Comparison of ENCODE assay signal across 10 cellular contexts in the genomic region with DNA sequence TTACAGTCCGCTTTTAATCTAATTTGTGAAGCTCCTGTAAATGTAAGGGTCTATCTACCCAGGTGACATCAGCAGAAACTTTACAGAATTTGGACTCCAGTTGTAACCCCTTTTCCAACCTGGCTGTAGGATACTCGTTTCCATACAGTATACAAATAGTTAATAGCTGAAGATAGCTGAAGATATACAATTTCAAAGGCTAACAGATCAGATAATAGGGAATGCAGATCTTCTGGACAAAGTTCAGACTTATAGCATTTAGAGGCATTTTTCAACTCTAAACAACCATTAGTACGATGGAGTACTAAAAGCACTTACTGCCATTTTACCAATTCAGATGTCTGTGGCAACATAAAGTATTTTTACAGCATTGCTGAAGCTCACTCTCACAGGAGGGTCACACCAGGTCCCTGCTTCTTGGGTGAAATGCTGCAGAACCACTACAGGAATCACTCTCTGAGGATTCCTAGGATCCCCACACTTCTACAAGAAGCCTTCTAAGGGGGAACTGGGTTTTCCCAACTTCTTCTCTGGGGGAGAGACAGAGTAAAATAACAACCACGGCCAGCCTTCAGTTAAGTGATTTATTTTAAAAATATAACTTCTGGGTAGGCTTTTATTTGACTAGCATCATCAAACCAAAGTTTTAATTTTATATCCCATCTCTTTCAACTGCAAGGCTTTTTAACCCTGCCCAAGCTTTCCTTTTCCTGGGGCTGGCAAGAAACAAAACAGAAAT. TPM values are rescaled to one million over a fixed set of nuclear protein-coding genes. Genes with fewer than 3 reads are reported as not detected.
A peak's percentile ranks its signal among the peaks of the same experiment; 100 is the strongest.
DNase-seq lines count a peak whose midpoint lies in the region; ATAC-seq and TF ChIP-seq lines count a peak whose summit lies in the region.
"Had no signal": no experiment of that assay in that cellular context is flagged by ENCODE, and none has a peak within 500 bp of the region (broad histone marks: within the 10 kb centered on the region; RNA-seq: fewer than 3 reads in every experiment).

No MANE protein-coding gene starts in this region.

- H3K36me3 Mint-ChIP-seq in CD4-positive, alpha-beta T cell (ENCODE audit: low read depth) = peaks cover 75% of the 10 kb centered on the region

- H3K27me3 Mint-ChIP-seq in CD4-positive, alpha-beta T cell = no peaks in the 10 kb centered on the region

- no peaks in the 10 kb centered on the region for H3K9me3 Mint-ChIP-seq in CD4-positive, alpha-beta T cell

- H3K4me3 ChIP-seq in epithelial cell of proximal tubule (ENCODE audit: low read depth, low read length) = peak overlapping the region; percentile 28

- peaks cover 86% of the 10 kb centered on the region for H3K4me1 Mint-ChIP-seq in CD4-positive, alpha-beta T cell (ENCODE audit: low read depth)

- intact Hi-C loops in CD4-positive, alpha-beta T cell (cut with DNase I, micrococcal nuclease) = loop anchor here (5.0 kb wide), 3 partner anchors 33 to 367 kb away; a partner anchor contains a TSS

- POLR2A ChIA-PET in CD4-positive, alpha-beta T cell (lab: Charles Lee) = interaction anchor here (0.6 to 3.6 kb wide), 5 partner anchors 8 to 29 kb away, joined by 3 to 26 read pairs (median 5); a partner anchor contains a TSS

- CTCF ChIA-PET in CD4-positive, alpha-beta T cell (lab: Charles Lee) = interaction anchor here (0.9 to 2.1 kb wide), 6 partner anchors 10 to 93 kb away, joined by 3 to 8 read pairs (median 6); a partner anchor contains a TSS

- H3K9me3 ChIP-seq in CD4-positive, alpha-beta T cell (ENCODE audit: control insufficient read depth, low read length) = no peaks in the 10 kb centered on the region

- DNase-seq in CD4-positive, alpha-beta T cell = no peak
- peak; percentile 25 for DNase-seq in M059J (ENCODE audit: low read depth)
- DNase-seq in epithelial cell of proximal tubule (ENCODE audit: low read depth) = no peak
- peak; percentile 35 for DNase-seq in pons (ENCODE audit: low spot score)
- DNase-seq in HuH-7 (ENCODE audit: low spot score) = no peak
- DNase-seq in NCI-H748 (lab: John Stamatoyannopoulos, UW; ENCODE audit: unreplicated experiment) = no peak
- no peak for DNase-seq in effector CD8-positive, alpha-beta T cell (lab: John Stamatoyannopoulos, UW)
- DNase-seq in hypothalamus (lab: John Stamatoyannopoulos, UW) = no peak
- DNase-seq: islet precursor cell; stimulated activated CD4-positive, alpha-beta T cell treated with anti-CD3 and anti-CD28 coated beads, Interleukin-4, amount 100 ng/mL, for 4 hours had no signal

- no peak for TF ChIP-seq CTCF in CD4-positive, alpha-beta T cell (IDR thresholded peaks at IDR 0.05)
- TF ChIP-seq CTCF in epithelial cell of proximal tubule (conservative IDR thresholded peaks at IDR 0.05; ENCODE audit: low read depth, low read length) = no peak

- H3K27ac Mint-ChIP-seq in CD4-positive, alpha-beta T cell = peak overlapping the region; percentile 76

- H3K4me3 Mint-ChIP-seq in CD4-positive, alpha-beta T cell = peak overlapping the region; percentile 76

- H3K27me3 ChIP-seq in CD4-positive, alpha-beta T cell (ENCODE audit: control insufficient read depth, insufficient read depth, low read length) = no peaks in the 10 kb centered on the region

- no peak for ATAC-seq in CD4-positive, alpha-beta T cell (ENCODE audit: poor library complexity)

- peak overlapping the region; percentile 3 for H3K27ac ChIP-seq in CD4-positive, alpha-beta T cell (ENCODE audit: low read depth, low read length)

RNA-seq across cellular contexts. Expression of a gene that starts 2.9 kb away (rescaled TPM):
- 10 to 100 TPM; 41.6 to 41.7 TPM for total RNA-seq in CD4-positive, alpha-beta T cell
- 62.4 and 63.3 TPM in 2 replicates for total RNA-seq in M059J (2014; rRNA removed; shearing (Covaris generic))
- 54.6 and 64.0 TPM in 2 replicates for total RNA-seq in epithelial cell of proximal tubule

RNA-seq across cellular contexts. Expression of a gene that starts 21.9 kb away (rescaled TPM):
- 100 to 1,000 TPM; 115 to 121 TPM for total RNA-seq in CD4-positive, alpha-beta T cell
- 336 and 365 TPM in 2 replicates for total RNA-seq in M059J (2014; rRNA removed; shearing (Covaris generic))
- total RNA-seq in epithelial cell of proximal tubule = 293 and 299 TPM in 2 replicates

RNA-seq across cellular contexts. Expression of a gene that starts 29.9 kb away (rescaled TPM):
- 1 to 10 TPM in 1 of 2 experiments, under 1 TPM in 1; 0.41 to 1.0 TPM for total RNA-seq in CD4-positive, alpha-beta T cell
- total RNA-seq in M059J (2014; rRNA removed; shearing (Covaris generic)) = 4.4 and 16.2 TPM in 2 replicates
- total RNA-seq in epithelial cell of proximal tubule = 14.4 and 14.5 TPM in 2 replicates

Comparison
In these comparisons a context has a peak if more than half of its experiments do, and no peak if none do; other contexts are left out.
1. DNase-seq: peak in M059J (single experiment) and pons (single experiment); none in CD4-positive, alpha-beta T cell (0 of 10), epithelial cell of proximal tubule (single experiment), HuH-7 (single experiment), NCI-H748 (single experiment), effector CD8-positive, alpha-beta T cell (single experiment) and hypothalamus (0 of 51).